In the genomic region with DNA sequence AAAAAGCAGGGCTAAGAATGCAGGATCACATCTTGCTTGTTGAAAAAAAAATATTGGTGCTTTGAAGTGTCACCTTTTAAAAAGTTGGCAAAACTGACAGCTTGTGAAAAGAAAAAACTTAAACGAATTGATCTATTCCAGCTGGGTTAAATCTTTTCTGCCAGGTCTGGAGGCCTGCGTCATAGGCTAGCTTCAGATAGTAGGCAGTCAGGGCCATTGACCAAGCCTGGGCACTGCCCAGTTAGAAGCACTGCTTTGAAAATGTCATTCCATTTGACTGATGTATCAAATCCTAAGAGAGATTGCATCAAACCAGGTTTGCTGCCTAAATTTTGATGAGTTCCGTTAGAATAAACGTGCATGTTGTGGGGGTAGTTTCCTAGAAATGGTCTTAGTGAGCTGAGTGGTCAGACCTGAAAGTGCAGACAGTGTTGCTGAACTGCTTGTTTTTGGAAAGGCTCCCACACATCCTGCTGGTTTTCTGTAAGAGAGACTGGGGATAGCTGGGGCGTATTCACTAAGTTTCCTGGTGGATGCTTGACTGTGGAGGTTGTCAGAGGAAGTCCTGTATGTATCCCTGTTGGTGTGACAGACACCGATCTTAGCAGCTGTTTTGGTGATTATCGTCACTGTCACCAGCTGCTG, we compare ENCODE assay signal across 15 cellular contexts. TPM values are rescaled to one million over a fixed set of nuclear protein-coding genes. Genes with fewer than 3 reads are reported as not detected.
DNase-seq lines count a peak whose midpoint lies in the region; ATAC-seq and TF ChIP-seq lines count a peak whose summit lies in the region.
"Had no signal": no experiment of that assay in that cellular context is flagged by ENCODE, and none has a peak within 500 bp of the region (broad histone marks: within the 10 kb centered on the region; RNA-seq: fewer than 3 reads in every experiment).

No MANE protein-coding gene starts in this region.

- H3K27ac ChIP-seq in subcutaneous abdominal adipose tissue (ENCODE audit: low read depth, low read length), result peak overlapping the region; percentile 77
- H3K27ac ChIP-seq: BLaER1 had no signal

- H3K27ac Mint-ChIP-seq in activated CD8-positive, alpha-beta T cell treated with anti-CD3 and anti-CD28 coated beads, Interleukin-2, amount 10 ng/mL, durations not matched to agents 7 days and 5 days, result peak overlapping the region; percentile 23
- H3K27ac Mint-ChIP-seq in immature natural killer cell (peak overlapping the region in 4 of 6 donors; percentile 12 to 61 (median 51)), MCF 10A (ENCODE audit: low read depth, unreplicated experiment) (no peak overlapping the region)
- H3K27ac Mint-ChIP-seq: T-helper 1 cell treated with Interleukin-12 subunit alpha and Interleukin-12 subunit beta and Interleukin-4 antibody, amounts not matched to agents 30 μg/mL and 1 μg/mL, for 36 hours had no signal

- no peak overlapping the region for H3K4me3 Mint-ChIP-seq in activated CD8-positive, alpha-beta T cell treated with anti-CD3 and anti-CD28 coated beads, Interleukin-2, amount 10 ng/mL, durations not matched to agents 7 days and 5 days
- H3K4me3 Mint-ChIP-seq in immature natural killer cell (no peak overlapping the region), MCF 10A (ENCODE audit: unreplicated experiment) (no peak overlapping the region)
- H3K4me3 Mint-ChIP-seq: activated naive CD4-positive, alpha-beta T cell treated with anti-CD3 and anti-CD28 coated beads, Interleukin-2, amount 10 ng/mL, durations not matched to agents 7 days and 5 days; T-helper 1 cell treated with Interleukin-12 subunit alpha and Interleukin-12 subunit beta and Interleukin-4 antibody, amounts not matched to agents 30 μg/mL and 1 μg/mL, for 36 hours had no signal

- no peaks in the 10 kb centered on the region for H3K4me1 Mint-ChIP-seq in activated CD8-positive, alpha-beta T cell treated with anti-CD3 and anti-CD28 coated beads, Interleukin-2, amount 10 ng/mL, durations not matched to agents 7 days and 5 days (ENCODE audit: low read depth)
- H3K4me1 Mint-ChIP-seq in immature natural killer cell, result no peaks in the 10 kb centered on the region
- H3K4me1 Mint-ChIP-seq in MCF 10A (ENCODE audit: insufficient read depth, unreplicated experiment), result peaks cover 6% of the 10 kb centered on the region
- H3K4me1 Mint-ChIP-seq: activated naive CD4-positive, alpha-beta T cell treated with anti-CD3 and anti-CD28 coated beads, Interleukin-2, amount 10 ng/mL, durations not matched to agents 7 days and 5 days had no signal

- H3K4me1 ChIP-seq in subcutaneous abdominal adipose tissue (ENCODE audit: control insufficient read depth in 5 of 5, insufficient read depth in 5 of 5, low read length in 5 of 5), result peaks cover 0 to 19% (median 9%) of the 10 kb centered on the region in 5 donors
- H3K4me1 ChIP-seq: BLaER1 had no signal

- peaks cover 63% of the 10 kb centered on the region for H3K36me3 Mint-ChIP-seq in activated CD8-positive, alpha-beta T cell treated with anti-CD3 and anti-CD28 coated beads, Interleukin-2, amount 10 ng/mL, durations not matched to agents 7 days and 5 days (ENCODE audit: low read depth)
- peaks cover 20 to 61% (median 38%) of the 10 kb centered on the region in 3 donors for H3K36me3 Mint-ChIP-seq in immature natural killer cell
- peaks cover 95% of the 10 kb centered on the region for H3K36me3 Mint-ChIP-seq in MCF 10A (ENCODE audit: insufficient read depth, unreplicated experiment)

- H3K9me3 Mint-ChIP-seq in activated CD8-positive, alpha-beta T cell treated with anti-CD3 and anti-CD28 coated beads, Interleukin-2, amount 10 ng/mL, durations not matched to agents 7 days and 5 days (ENCODE audit: insufficient read depth), result no peaks in the 10 kb centered on the region
- H3K9me3 Mint-ChIP-seq in immature natural killer cell (no peaks in the 10 kb centered on the region), MCF 10A (ENCODE audit: unreplicated experiment) (no peaks in the 10 kb centered on the region)
- H3K9me3 Mint-ChIP-seq: activated naive CD4-positive, alpha-beta T cell treated with anti-CD3 and anti-CD28 coated beads, Interleukin-2, amount 10 ng/mL, durations not matched to agents 7 days and 5 days; T-helper 1 cell treated with Interleukin-12 subunit alpha and Interleukin-12 subunit beta and Interleukin-4 antibody, amounts not matched to agents 30 μg/mL and 1 μg/mL, for 36 hours had no signal

- no peak overlapping the region for H3K9ac ChIP-seq in subcutaneous abdominal adipose tissue (ENCODE audit: low read length in 5 of 5)
- H3K9ac ChIP-seq: BLaER1 had no signal

- DNase-seq in left cardiac atrium (no peak), Right ventricle myocardium inferior (ENCODE audit: missing footprints) (no peak), immature natural killer cell (no peak), MCF 10A (ENCODE audit: unreplicated experiment) (no peak)
- no peak for DNase-seq in activated CD8-positive, alpha-beta T cell treated with anti-CD3 and anti-CD28 coated beads, Interleukin-2, amount 10 ng/mL, durations not matched to agents 7 days and 5 days
- DNase-seq: activated naive CD4-positive, alpha-beta T cell treated with anti-CD3 and anti-CD28 coated beads, Interleukin-2, amount 10 ng/mL, durations not matched to agents 7 days and 5 days; Karpas-422; midbrain; NCI-H1694; NCI-H446 treated with DMSO at 0.1 percent for 48 hours had no signal

- peaks cover 39 to 95% (median 92%) of the 10 kb centered on the region in 5 donors for H3K36me3 ChIP-seq in subcutaneous abdominal adipose tissue (ENCODE audit: control insufficient read depth in 5 of 5, insufficient read depth in 5 of 5, low read length in 5 of 5)

- POLR2A ChIA-PET in activated CD8-positive, alpha-beta T cell treated with anti-CD3 and anti-CD28 coated beads, Interleukin-2, amount 10 ng/mL, durations not matched to agents 7 days and 5 days (lab: Charles Lee), result interaction anchor here (1.2 kb wide), 1 partner anchor 10 kb away, joined by 3 read pairs; no protein-coding TSS in a partner anchor
- POLR2A ChIA-PET in MCF 10A (lab: Yijun Ruan, JAX), result interaction anchor here (0.8 to 1.9 kb wide), 8 partner anchors 9 to 59 kb away, joined by 3 to 6 read pairs (median 4); partner anchors contain the start of genes C1QBP, NUP88 and RPAIN

- TF ChIP-seq CTCF in MCF 10A (IDR thresholded peaks at IDR 0.05; ENCODE audit: unreplicated experiment), result no peak

- intact Hi-C loops in left cardiac atrium (cut with DNase I), result no loop called here
- intact Hi-C loops in Right ventricle myocardium inferior (cut with DNase I), result no loop called here
- intact Hi-C loops in MCF 10A (cut with micrococcal nuclease), result no loop called here

- CTCF ChIA-PET in activated CD8-positive, alpha-beta T cell treated with anti-CD3 and anti-CD28 coated beads, Interleukin-2, amount 10 ng/mL, durations not matched to agents 7 days and 5 days (lab: Charles Lee), result interaction anchor here (1.2 to 3.1 kb wide), 2 partner anchors 10 to 73 kb away, joined by 3 to 12 read pairs; no protein-coding TSS in a partner anchor
- CTCF ChIA-PET in MCF 10A (lab: Yijun Ruan, JAX), result interaction anchor here (1.5 kb wide), 1 partner anchor 59 kb away, joined by 3 read pairs; the partner anchor contains the start of gene C1QBP

- ATAC-seq in left cardiac atrium (peak; percentile 31 to 50), Right ventricle myocardium inferior (no peak), HG03354 (IDR thresholded peaks at IDR 0.05; ENCODE audit: poor library complexity, severe bottlenecking, unreplicated experiment) (no peak), HG03469 (IDR thresholded peaks at IDR 0.05; ENCODE audit: unreplicated experiment) (no peak)
- no peak for ATAC-seq in activated CD8-positive, alpha-beta T cell treated with anti-CD3 and anti-CD28 coated beads, Interleukin-2, amount 10 ng/mL, durations not matched to agents 7 days and 5 days

- H3K4me3 ChIP-seq in subcutaneous abdominal adipose tissue (ENCODE audit: low read depth in 1 of 5, low read length in 5 of 5), result no peak overlapping the region
- H3K4me3 ChIP-seq: BLaER1 had no signal

- H3K27me3 ChIP-seq in subcutaneous abdominal adipose tissue (ENCODE audit: control insufficient read depth in 5 of 5, insufficient read depth in 4 of 5, low read length in 5 of 5), result no peaks in the 10 kb centered on the region
- H3K27me3 ChIP-seq: BLaER1 had no signal

- no peaks in the 10 kb centered on the region for H3K27me3 Mint-ChIP-seq in activated CD8-positive, alpha-beta T cell treated with anti-CD3 and anti-CD28 coated beads, Interleukin-2, amount 10 ng/mL, durations not matched to agents 7 days and 5 days (ENCODE audit: low read depth)
- H3K27me3 Mint-ChIP-seq in immature natural killer cell (ENCODE audit: low read depth in 3 of 3) (peaks cover 0 to 4% (median 0%) of the 10 kb centered on the region in 3 donors), MCF 10A (ENCODE audit: insufficient read depth, unreplicated experiment) (no peaks in the 10 kb centered on the region)
- H3K27me3 Mint-ChIP-seq: activated naive CD4-positive, alpha-beta T cell treated with anti-CD3 and anti-CD28 coated beads, Interleukin-2, amount 10 ng/mL, durations not matched to agents 7 days and 5 days had no signal

- BruUV-seq in MCF 10A (replicated peaks; lab: Mats Ljungman, UMichigan), result no TSS peak

- no peaks in the 10 kb centered on the region for H3K9me3 ChIP-seq in subcutaneous abdominal adipose tissue (ENCODE audit: control insufficient read depth in 5 of 5, low read length in 5 of 5)
- H3K9me3 ChIP-seq: BLaER1 had no signal

RNA-seq across cellular contexts. Expression of gene NUP88, which starts 38.8 kb away (rescaled TPM):
- 10 to 100 TPM; 28.0 to 37.2 TPM for total RNA-seq in left cardiac atrium
- 34.2 TPM for total RNA-seq in Right ventricle myocardium inferior
- 100 to 1,000 TPM in 1 of 2 experiments, 10 to 100 TPM in 1; 97.2 to 105 TPM for total RNA-seq in activated CD8-positive, alpha-beta T cell treated with anti-CD3 and anti-CD28 coated beads, Interleukin-2, amount 10 ng/mL, durations not matched to agents 7 days and 5 days
- 10 to 100 TPM; 73.7 to 93.1 (median 77.7) TPM for polyA plus RNA-seq in immature natural killer cell
- total RNA-seq in MCF 10A (2022), result 88.2 and 89.2 TPM in 2 replicates

RNA-seq across cellular contexts. Expression of gene RPAIN, which starts 39.4 kb away (rescaled TPM):
- 10 to 100 TPM; 26.3 to 29.6 TPM for total RNA-seq in left cardiac atrium
- 24.0 TPM for total RNA-seq in Right ventricle myocardium inferior
- total RNA-seq in activated CD8-positive, alpha-beta T cell treated with anti-CD3 and anti-CD28 coated beads, Interleukin-2, amount 10 ng/mL, durations not matched to agents 7 days and 5 days, result 10 to 100 TPM; 47.2 TPM
- 10 to 100 TPM; 21.4 to 32.7 (median 22.5) TPM for polyA plus RNA-seq in immature natural killer cell
- total RNA-seq in MCF 10A (2022), result 49.0 and 49.3 TPM in 2 replicates

RNA-seq across cellular contexts. Expression of gene C1QBP, which starts 58.3 kb away (rescaled TPM):
- 100 to 1,000 TPM in 1 of 2 donors, 10 to 100 TPM in 1; 86.3 to 111 TPM for total RNA-seq in left cardiac atrium
- total RNA-seq in Right ventricle myocardium inferior, result 136 TPM
- total RNA-seq in activated CD8-positive, alpha-beta T cell treated with anti-CD3 and anti-CD28 coated beads, Interleukin-2, amount 10 ng/mL, durations not matched to agents 7 days and 5 days, result 100 to 1,000 TPM; 178 to 181 TPM
- polyA plus RNA-seq in immature natural killer cell, result 100 to 1,000 TPM; 187 to 305 (median 226) TPM
- total RNA-seq in MCF 10A (2022), result 386 and 438 TPM in 2 replicates

Comparison
In these comparisons a context has a peak if more than half of its experiments do, and no peak if none do; other contexts are left out.
1. ATAC-seq: peak in left cardiac atrium (2 of 2); none in Right ventricle myocardium inferior (single experiment), activated CD8-positive, alpha-beta T cell treated with anti-CD3 and anti-CD28 coated beads, Interleukin-2, amount 10 ng/mL, durations not matched to agents 7 days and 5 days (single experiment), HG03354 (single experiment) and HG03469 (single experiment).